In genomic region chr1:45339694-45340558, GRCh38 we compare ENCODE assay signal across 8 cellular contexts. TPM values are rescaled to one million over a fixed set of nuclear protein-coding genes. Genes with fewer than 3 reads are reported as not detected.
A peak's percentile ranks its signal among the peaks of the same experiment; 100 is the strongest.
DNase-seq lines count a peak whose midpoint lies in the region; ATAC-seq, FAIRE-seq and TF ChIP-seq lines count a peak whose summit lies in the region.

Gene MUTYH, minus strand, starts transcription at chr1:45340440. Its CDS starts 5,935 bp downstream, at chr1:45334505.
Gene TOE1, plus strand, starts transcription at chr1:45340170. Its CDS starts 83 bp downstream, at chr1:45340253.

- peak; percentile 94 to 96 for TF ChIP-seq POLR2A in H1 (IDR thresholded peaks at IDR 0.05; ENCODE audit: control extremely low read depth in 1 of 2, low read depth in 2 of 2, low read length in 2 of 2)

- H2BK15ac ChIP-seq in H1 (ENCODE audit: low read length), result peak within 1 kb of the TSS; percentile 36; the same call in 1 of the 2 replicates

- H2AFZ ChIP-seq in H1 (ENCODE audit: low read length), result peak within 1 kb of the TSS; percentile 89; the same call in 1 of the 2 replicates

- no peaks in the 10 kb centered on the region for H3K9me3 Mint-ChIP-seq in Caco-2 (ENCODE audit: unreplicated experiment)

- H3K27ac ChIP-seq in H1 (ENCODE audit: low read depth, low read length), result peak within 1 kb of the TSS; percentile 97

- H3K36me3 Mint-ChIP-seq in Caco-2 (ENCODE audit: insufficient read depth, unreplicated experiment), result peaks cover 85% of the 10 kb centered on the region

- H4K8ac ChIP-seq in H1 (ENCODE audit: extremely low read depth, insufficient read depth, low read length), result peak within 1 kb of the TSS; percentile 97; the same call in 1 of the 2 replicates

- H2BK5ac ChIP-seq in H1 (ENCODE audit: low read depth, low read length), result peak within 1 kb of the TSS; percentile 93

- FAIRE-seq in H1 (lab: Jason Lieb, UNC), result peak; percentile 75

- 2% methylated on average over 63 of the region's 74 CpGs; no CpG with 5 or more reads in 1 of the 2 experiments for WGBS in H1 (ENCODE audit: extremely low coverage in 1 of 2, insufficient coverage in 1 of 2, insufficient read length in 1 of 2, insufficient replicate concordance in 2 of 2, low coverage in 1 of 2, low lambda C conversion rate in 2 of 2, missing lambda C conversion rate in 1 of 2), 2 experiments

- no peak for TF ChIP-seq RAD21 in H1 (IDR thresholded peaks at IDR 0.05 in 1 of 2, conservative IDR thresholded peaks at IDR 0.05 in 1 of 2; ENCODE audit: low read depth in 2 of 2, low read length in 2 of 2)

- CTCF ChIA-PET in Caco-2 (lab: Charles Lee) (interaction anchor here (0.6 to 2.9 kb wide), 9 partner anchors 10 to 186 kb away, joined by 3 to 21 read pairs (median 5); partner anchors contain the start of genes CCDC163, MMACHC and TESK2), H1 (lab: Charles Lee; ENCODE audit: partially characterized antibody) (interaction anchor here (0.6 to 13.4 kb wide), 16 partner anchors 9 to 369 kb away, joined by 3 to 139 read pairs (median 5); partner anchors contain the start of gene HPDL)

- H4K5ac ChIP-seq in H1 (ENCODE audit: insufficient read length, low read depth, low read length), result peak within 1 kb of the TSS; percentile 97

- POLR2A ChIA-PET in Caco-2 (lab: Charles Lee) (interaction anchor here (1.1 to 3.1 kb wide), 7 partner anchors 9 to 328 kb away, joined by 4 to 68 read pairs (median 10); partner anchors contain the start of genes CCDC163, HECTD3, HPDL and MMACHC), H1 (lab: Charles Lee; ENCODE audit: partially characterized antibody) (interaction anchor here (0.6 to 21.4 kb wide), 56 partner anchors 15 to 565 kb away, joined by 3 to 472 read pairs (median 5); partner anchors contain the start of genes AKR1A1, CCDC163, HECTD3 and HPDL)

- DNase-seq in Caco-2 (peak; percentile 96), HUDEP-2 (lab: John Stamatoyannopoulos, UW; ENCODE audit: unreplicated experiment in 76 of 76) (peak in 75 of 76 experiments; percentile 35 to 95 (median 89)), NOMO-1 treated with dmso at 0.1 percent for 144 hours (lab: John Stamatoyannopoulos, UW; ENCODE audit: unreplicated experiment) (peak; percentile 93), H1 (ENCODE audit: low read depth in 1 of 2, low spot score in 2 of 2) (peak; percentile 88 to 95), medulla oblongata (ENCODE audit: extremely low spot score) (peak; percentile 93)
- DNase-seq in activated CD8-positive, alpha-beta memory T cell treated with anti-CD3 and anti-CD28 coated beads for 48 hours (ENCODE audit: low read depth in 2 of 3, low spot score in 2 of 3), result peak; percentile 87 to 96 (median 93)
- peak; percentile 94 to 96 (median 94) for DNase-seq in stimulated activated CD4-positive, alpha-beta T cell treated with anti-CD3 and anti-CD28 coated beads, TNF-alpha, amount 100 ng/mL, for 48 hours (ENCODE audit: low read depth in 3 of 3)

- H3K9me3 ChIP-seq in Caco-2 (no peaks in the 10 kb centered on the region), H1 (ENCODE audit: insufficient read depth in 2 of 2, low read depth in 1 of 2, low read length in 1 of 2) (no peaks in the 10 kb centered on the region)

- peak within 1 kb of the TSS; percentile 89 for H3K56ac ChIP-seq in H1 (replicated peaks; ENCODE audit: insufficient read length, low read depth, low read length)

- H2AK5ac ChIP-seq in H1 (ENCODE audit: low read depth, low read length), result peak within 1 kb of the TSS; percentile 54; the same call in 1 of the 2 replicates

- intact Hi-C loops in Caco-2 (cut with micrococcal nuclease; ENCODE audit: unreplicated experiment), result no loop called here

- H3K79me2 ChIP-seq in H1 (ENCODE audit: control insufficient read depth in 1 of 2, insufficient read depth in 2 of 2, low read length in 2 of 2), result peaks cover 0 to 38% of the 10 kb centered on the region in 2 experiments; a peak in 3 of 4 replicates

- peak within 1 kb of the TSS; percentile 99 for H3K4ac ChIP-seq in H1 (replicated peaks; ENCODE audit: insufficient read length, low read depth, low read length)

- H3K36me3 ChIP-seq in Caco-2 (ENCODE audit: control insufficient read depth, insufficient read depth, low read length) (peaks cover 2% of the 10 kb centered on the region; the same call in 1 of the 2 replicates), H1 (ENCODE audit: control insufficient read depth in 2 of 4, insufficient read depth in 4 of 4, low read length in 3 of 4) (peaks cover 15 to 39% (median 32%) of the 10 kb centered on the region in 4 experiments; a peak in 6 of 8 replicates)

- no peak within 1 kb of the TSS for H2BK20ac ChIP-seq in H1 (ENCODE audit: low read length)

- H3K9ac ChIP-seq in H1 (replicated peaks in 1 of 4; ENCODE audit: extremely low read depth in 1 of 4, low read depth in 3 of 4, low read length in 3 of 4), result peak within 1 kb of the TSS; percentile 51 to 99 (median 93)

- H2BK120ac ChIP-seq in H1 (replicated peaks; ENCODE audit: low read depth, low read length), result peak within 1 kb of the TSS; percentile 18

- peak; percentile 84 for ATAC-seq in GM21381 (IDR thresholded peaks at IDR 0.05; ENCODE audit: unreplicated experiment)

- H3K23ac ChIP-seq in H1 (ENCODE audit: insufficient read length), result no peak within 1 kb of the TSS

- peak within 1 kb of the TSS; percentile 76 to 82 for H3K4me2 ChIP-seq in H1 (ENCODE audit: insufficient read depth in 1 of 2, low read depth in 2 of 2, low read length in 2 of 2)

- H3K27me3 ChIP-seq in Caco-2 (replicated peaks; ENCODE audit: control insufficient read depth, insufficient read depth, low read length) (no peaks in the 10 kb centered on the region), H1 (replicated peaks in 1 of 4; ENCODE audit: control insufficient read depth in 3 of 4, extremely low read depth in 1 of 4, insufficient read depth in 3 of 4, low read length in 3 of 4) (no peaks in the 10 kb centered on the region)

- H4K91ac ChIP-seq in H1 (replicated peaks; ENCODE audit: insufficient read length, low read length), result peak within 1 kb of the TSS; percentile 79

- H3K79me1 ChIP-seq in H1 (ENCODE audit: low read depth, low read length), result peaks cover 12% of the 10 kb centered on the region

- TF ChIP-seq CTCF in Caco-2 (IDR thresholded peaks at IDR 0.05; ENCODE audit: insufficient read depth in 1 of 2, low read depth in 1 of 2, low read length in 1 of 2, severe bottlenecking in 1 of 2, unreplicated experiment in 1 of 2) (no peak), H1 (IDR thresholded peaks at IDR 0.05; ENCODE audit: control extremely low read depth in 1 of 3, insufficient read depth in 1 of 3, low read depth in 1 of 3, low read length in 3 of 3) (no peak)

- H3K14ac ChIP-seq in H1 (ENCODE audit: insufficient read length), result no peak within 1 kb of the TSS

- H4K20me1 ChIP-seq in H1 (replicated peaks in 1 of 2; ENCODE audit: control insufficient read depth in 1 of 2, insufficient read depth in 2 of 2, low read length in 2 of 2), result peaks cover 0 to 2% of the 10 kb centered on the region in 2 experiments

- peak within 1 kb of the TSS; percentile 52; the same call in 1 of the 2 replicates for H2BK12ac ChIP-seq in H1 (ENCODE audit: low read depth, low read length)

- peak within 1 kb of the TSS; percentile 98 for H3K18ac ChIP-seq in H1 (ENCODE audit: extremely low read depth, low read length)

- H3K4me1 ChIP-seq in Caco-2 (peaks cover 39% of the 10 kb centered on the region), H1 (replicated peaks in 1 of 4; ENCODE audit: control insufficient read depth in 3 of 4, insufficient read depth in 4 of 4, low read length in 3 of 4) (peaks cover 0 to 9% (median 6%) of the 10 kb centered on the region in 4 experiments; a peak in 6 of 7 replicates)

- H3K27ac Mint-ChIP-seq in Caco-2 (ENCODE audit: unreplicated experiment), result peak within 1 kb of the TSS; percentile 99

- BruUV-seq in Caco-2 (replicated peaks; lab: Mats Ljungman, UMichigan), result no TSS peak

- peak within 1 kb of the TSS; percentile 99 for H3K4me3 Mint-ChIP-seq in Caco-2 (ENCODE audit: unreplicated experiment)

- H3K23me2 ChIP-seq in H1 (ENCODE audit: low read depth, low read length), result peaks cover 7% of the 10 kb centered on the region

- H3K27me3 Mint-ChIP-seq in Caco-2 (ENCODE audit: insufficient read depth, unreplicated experiment), result no peaks in the 10 kb centered on the region

- peaks cover 44% of the 10 kb centered on the region for H3K4me1 Mint-ChIP-seq in Caco-2 (ENCODE audit: low read depth, unreplicated experiment)

- H3K4me3 ChIP-seq in Caco-2 (ENCODE audit: low read depth, low read length) (peak within 1 kb of the TSS; percentile 67), H1 (ENCODE audit: extremely low read depth in 1 of 4, insufficient read depth in 2 of 4, low read depth in 3 of 4, low read length in 4 of 4) (peak within 1 kb of the TSS; percentile 84 to 97 (median 92))

- no peak for TF ChIP-seq EP300 in H1 (IDR thresholded peaks at IDR 0.05; ENCODE audit: borderline replicate concordance in 1 of 2, low read depth in 2 of 2, low read length in 2 of 2)

TF ChIP-seq in H1, 55 proteins besides CTCF, POLR2A, EP300 and RAD21 (continues in another document):
- TF ChIP-seq SAP30 (IDR thresholded peaks at IDR 0.05; ENCODE audit: insufficient read depth, insufficient replicate concordance, low read length), result peak; percentile 23
- no peak for TF ChIP-seq HDAC6 (IDR thresholded peaks at IDR 0.05; ENCODE audit: low read depth, low read length)
- peak; percentile 95 for TF ChIP-seq YY1 (IDR thresholded peaks at IDR 0.05; ENCODE audit: low read depth, low read length)
- no peak for TF ChIP-seq EZH2 (IDR thresholded peaks at IDR 0.05; ENCODE audit: low read depth, low read length, severe bottlenecking)
- no peak for TF ChIP-seq CBX8 (IDR thresholded peaks at IDR 0.05; ENCODE audit: borderline replicate concordance, low read depth, low read length)

RNA-seq across cellular contexts. Expression of gene MUTYH, which starts in this region (rescaled TPM):
- total RNA-seq in Caco-2 (2022), result 46.3 and 48.4 TPM in 2 replicates
- total RNA-seq in H1 (2021; fragmentation: NEBNext Ultra II Directional; extraction: Animal tissue kit (Norgen Biotek cat#: 25700)), result 51.9 TPM in 2 replicates
- polyA plus RNA-seq in H1 (2011; rRNA removed), result 65.7 and 86.4 TPM in 2 replicates
- 86.1 TPM for polyA plus RNA-seq in H1 (2011; cell fraction: cytosol; rRNA removed)
- polyA plus RNA-seq in H1 (2011; cell fraction: nucleus; rRNA removed), result 179 TPM
- polyA plus RNA-seq in H1 (2012, experiment 1 of 2), result 35.6 to 60.4 TPM (median 53.2 TPM) in 4 replicates
- 49.5 TPM for polyA plus RNA-seq in H1 (2012, experiment 2 of 2)
- 36.0 TPM for polyA plus RNA-seq in H1 (2013, experiment 1 of 2)
- polyA plus RNA-seq in H1 (2013, experiment 2 of 2), result 33.4 TPM
- polyA minus RNA-seq in H1 (2011; rRNA and poly(A)+ RNA removed), result 32.8 and 32.9 TPM in 2 replicates
- polyA minus RNA-seq in H1 (2011; cell fraction: cytosol; rRNA and poly(A)+ RNA removed), result 29.2 TPM
- polyA minus RNA-seq in H1 (2011; cell fraction: nucleus; rRNA and poly(A)+ RNA removed), result 45.1 TPM

RNA-seq across cellular contexts. Expression of gene TOE1, which starts in this region (rescaled TPM):
- 15.5 and 19.0 TPM in 2 replicates for total RNA-seq in Caco-2 (2022)
- total RNA-seq in H1 (2021; fragmentation: NEBNext Ultra II Directional; extraction: Animal tissue kit (Norgen Biotek cat#: 25700)), result 14.5 and 15.2 TPM in 2 replicates
- 23.6 and 25.8 TPM in 2 replicates for polyA plus RNA-seq in H1 (2011; rRNA removed)
- 32.5 TPM for polyA plus RNA-seq in H1 (2011; cell fraction: cytosol; rRNA removed)
- 28.7 TPM for polyA plus RNA-seq in H1 (2011; cell fraction: nucleus; rRNA removed)
- 11.0 to 18.9 TPM (median 17.6 TPM) in 4 replicates for polyA plus RNA-seq in H1 (2012, experiment 1 of 2)
- 12.8 TPM for polyA plus RNA-seq in H1 (2012, experiment 2 of 2)
- 12.2 TPM for polyA plus RNA-seq in H1 (2013, experiment 1 of 2)
- 11.9 TPM for polyA plus RNA-seq in H1 (2013, experiment 2 of 2)
- 32.6 and 45.7 TPM in 2 replicates for polyA minus RNA-seq in H1 (2011; rRNA and poly(A)+ RNA removed)
- 15.1 TPM for polyA minus RNA-seq in H1 (2011; cell fraction: cytosol; rRNA and poly(A)+ RNA removed)
- 31.6 TPM for polyA minus RNA-seq in H1 (2011; cell fraction: nucleus; rRNA and poly(A)+ RNA removed)

Comparison
In these comparisons a context has a peak if more than half of its experiments do, and no peak if none do; other contexts are left out.
1. Peak in every context shown above with its lines: DNase-seq, ATAC-seq, H3K4me3 ChIP-seq and H3K27ac ChIP-seq.